Comparison of ENCODE assay signal across 1 cellular context in genomic region chr2:55152475-55153422, GRCh38.
TF ChIP-seq lines count a peak whose summit lies in the region.

No MANE protein-coding gene starts in this region.

TF ChIP-seq in GM23338, 12 proteins besides CTCF, POLR2A, EP300 and RAD21 (continued from another document):
- TF ChIP-seq REST (IDR thresholded peaks at IDR 0.05; ENCODE audit: unreplicated experiment), result no peak
